ENCODE assay signal across 19 cellular contexts in the genomic region with DNA sequence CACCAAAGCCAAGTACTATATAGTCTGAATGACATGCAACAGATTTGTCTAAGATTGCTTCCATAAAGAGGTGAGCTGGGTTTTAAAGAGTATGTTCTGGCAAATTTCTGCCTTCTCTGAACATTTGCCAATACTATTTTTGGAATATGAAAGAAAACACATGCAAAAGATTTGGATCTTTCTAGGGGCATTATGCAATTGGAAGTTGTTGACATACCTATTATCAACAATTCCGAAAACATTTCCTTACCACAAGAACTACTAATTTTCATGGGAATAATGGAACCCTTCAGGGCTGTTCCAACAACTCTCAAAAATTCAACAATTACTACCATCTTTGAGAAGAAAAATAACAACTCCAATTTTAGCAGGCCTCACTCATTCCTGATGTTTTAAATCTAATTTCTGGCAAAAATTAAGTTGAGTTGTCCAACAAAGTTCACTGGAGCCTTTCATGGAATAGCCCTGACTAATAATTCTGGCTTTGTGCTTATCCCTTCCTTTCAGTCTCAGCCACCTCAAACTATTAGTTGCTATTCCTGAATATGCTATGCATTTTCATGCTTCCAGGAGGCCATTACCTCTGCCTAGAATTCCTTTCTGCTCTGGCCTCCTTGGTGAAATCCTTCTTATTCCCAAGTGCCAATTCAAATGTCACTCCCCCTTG.
A peak's percentile ranks its signal among the peaks of the same experiment; 100 is the strongest.
DNase-seq lines count a peak whose midpoint lies in the region; ATAC-seq and TF ChIP-seq lines count a peak whose summit lies in the region.
"Had no signal": no experiment of that assay in that cellular context is flagged by ENCODE, and none has a peak within 500 bp of the region (broad histone marks: within the 10 kb centered on the region; RNA-seq: fewer than 3 reads in every experiment).

No MANE protein-coding gene starts in this region.

- H3K4me1 Mint-ChIP-seq in T-cell = no peaks in the 10 kb centered on the region
- H3K4me1 Mint-ChIP-seq: immature natural killer cell, memory B cell had no signal

- TF ChIP-seq EP300 in esophagus muscularis mucosa (IDR thresholded peaks at IDR 0.05) = no peak

- ATAC-seq in left lobe of liver (peak; percentile 50), thoracic aorta (ENCODE audit: insufficient number of reproducible peaks, low FRiP score, low read depth) (no peak), mucosa of descending colon (no peak), HG03175 (IDR thresholded peaks at IDR 0.05; ENCODE audit: unreplicated experiment) (no peak), T-cell (replicated peaks in 1 of 4) (no peak)
- ATAC-seq: activated CD8-positive, alpha-beta T cell treated with anti-CD3 and anti-CD28 coated beads for 36 hours; natural killer cell treated with Interleukin-12 subunit alpha and Interleukin-12 subunit beta and Interleukin-15 and Interleukin-18, amount 100 ng/mL, for 72 hours; WTC11 had no signal

- H3K36me3 Mint-ChIP-seq in T-cell = peaks cover 44% of the 10 kb centered on the region
- H3K36me3 Mint-ChIP-seq: natural killer cell treated with Interleukin-12 subunit alpha and Interleukin-12 subunit beta and Interleukin-15 and Interleukin-18, amount 100 ng/mL, for 72 hours; WTC11 had no signal

- no peak overlapping the region for H3K27ac Mint-ChIP-seq in T-cell
- H3K27ac Mint-ChIP-seq: activated CD8-positive, alpha-beta T cell treated with anti-CD3 and anti-CD28 coated beads for 36 hours; immature natural killer cell; memory B cell; natural killer cell treated with Interleukin-12 subunit alpha and Interleukin-12 subunit beta and Interleukin-15 and Interleukin-18, amount 100 ng/mL, for 72 hours; WTC11 had no signal

- 40% methylated on average over 1 of the region's 1 CpG for WGBS in esophagus muscularis mucosa

- H3K4me3 Mint-ChIP-seq in T-cell = no peak overlapping the region
- H3K4me3 Mint-ChIP-seq: activated CD8-positive, alpha-beta T cell treated with anti-CD3 and anti-CD28 coated beads for 36 hours; immature natural killer cell; memory B cell; natural killer cell treated with Interleukin-12 subunit alpha and Interleukin-12 subunit beta and Interleukin-15 and Interleukin-18, amount 100 ng/mL, for 72 hours; WTC11 had no signal

- DNase-seq in HCEC 1CT (peak; percentile 24), esophagus muscularis mucosa (ENCODE audit: extremely low spot score) (no peak), left lobe of liver (ENCODE audit: low spot score) (no peak), thoracic aorta (ENCODE audit: low spot score) (no peak), mucosa of descending colon (no peak), T-cell (no peak)
- DNase-seq in stimulated activated CD4-positive, alpha-beta T cell treated with anti-CD3 and anti-CD28 coated beads, Interleukin-4, amount 100 ng/mL, for 1 hour = no peak
- DNase-seq: activated CD8-positive, alpha-beta T cell treated with anti-CD3 and anti-CD28 coated beads for 36 hours; glutamatergic neuron; immature natural killer cell; NCI-H146; retina; stimulated activated CD4-positive, alpha-beta T cell treated with anti-CD3 and anti-CD28 coated beads, Interleukin-1b, Interleukin-23, amount 100 ng/mL, for 48 hours; substantia nigra; T-helper 2 cell had no signal

- H3K27ac ChIP-seq in esophagus muscularis mucosa (replicated peaks in 1 of 4) (peak overlapping the region; percentile 38 to 61 (median 56)), thoracic aorta (peak overlapping the region; percentile 74 to 81)

- TF ChIP-seq POLR2A in esophagus muscularis mucosa (IDR thresholded peaks at IDR 0.05; ENCODE audit: low read depth) = no peak

- no peaks in the 10 kb centered on the region for H3K27me3 ChIP-seq in esophagus muscularis mucosa
- H3K27me3 ChIP-seq in thoracic aorta (replicated peaks; ENCODE audit: insufficient read depth) = no peaks in the 10 kb centered on the region

- no peaks in the 10 kb centered on the region for H3K36me3 ChIP-seq in esophagus muscularis mucosa
- H3K36me3 ChIP-seq in thoracic aorta = no peaks in the 10 kb centered on the region
- H3K36me3 ChIP-seq in mucosa of descending colon (ENCODE audit: low read depth) = no peaks in the 10 kb centered on the region

- CTCF ChIA-PET in T-cell (lab: Charles Lee) = no interaction called here

- intact Hi-C loops in esophagus muscularis mucosa (cut with DNase I) (loop anchor here (10.0 kb wide), 1 partner anchor 117 kb away; no protein-coding TSS in a partner anchor), mucosa of descending colon (cut with DNase I, micrococcal nuclease) (no loop called here)

- H3K4me1 ChIP-seq in esophagus muscularis mucosa (peaks cover 28 to 45% (median 35%) of the 10 kb centered on the region in 4 donors), thoracic aorta (ENCODE audit: control insufficient read depth in 1 of 2, low read depth in 2 of 2) (peaks cover 32 to 71% of the 10 kb centered on the region in 2 donors), mucosa of descending colon (ENCODE audit: low read depth) (no peaks in the 10 kb centered on the region)

- no peak for TF ChIP-seq CTCF in esophagus muscularis mucosa (IDR thresholded peaks at IDR 0.05)
- no peak for TF ChIP-seq CTCF in thoracic aorta (IDR thresholded peaks at IDR 0.05)
- no peak for TF ChIP-seq CTCF in mucosa of descending colon (IDR thresholded peaks at IDR 0.05)

- H3K9me3 Mint-ChIP-seq in T-cell = no peaks in the 10 kb centered on the region
- H3K9me3 Mint-ChIP-seq: activated CD8-positive, alpha-beta T cell treated with anti-CD3 and anti-CD28 coated beads for 36 hours; immature natural killer cell; memory B cell; natural killer cell treated with Interleukin-12 subunit alpha and Interleukin-12 subunit beta and Interleukin-15 and Interleukin-18, amount 100 ng/mL, for 72 hours; WTC11 had no signal

- no peaks in the 10 kb centered on the region for H3K27me3 Mint-ChIP-seq in T-cell
- H3K27me3 Mint-ChIP-seq: activated CD8-positive, alpha-beta T cell treated with anti-CD3 and anti-CD28 coated beads for 36 hours; memory B cell; natural killer cell treated with Interleukin-12 subunit alpha and Interleukin-12 subunit beta and Interleukin-15 and Interleukin-18, amount 100 ng/mL, for 72 hours had no signal

- no peak overlapping the region for H3K4me3 ChIP-seq in esophagus muscularis mucosa
- H3K4me3 ChIP-seq in thoracic aorta = peak overlapping the region; percentile 17
- H3K4me3 ChIP-seq in mucosa of descending colon = no peak overlapping the region

- H3K9me3 ChIP-seq in esophagus muscularis mucosa (no peaks in the 10 kb centered on the region), thoracic aorta (no peaks in the 10 kb centered on the region), mucosa of descending colon (no peaks in the 10 kb centered on the region)

- POLR2A ChIA-PET in T-cell (lab: Charles Lee) = no interaction called here
